Comparison of ENCODE assay signal across 15 cellular contexts in genomic region chr4:8316911-8317351, GRCh38. TPM values are rescaled to one million over a fixed set of nuclear protein-coding genes. Genes with fewer than 3 reads are reported as not detected.
DNase-seq lines count a peak whose midpoint lies in the region; ATAC-seq and TF ChIP-seq lines count a peak whose summit lies in the region.
"Had no signal": no experiment of that assay in that cellular context is flagged by ENCODE, and none has a peak within 500 bp of the region (broad histone marks: within the 10 kb centered on the region; RNA-seq: fewer than 3 reads in every experiment).

No MANE protein-coding gene starts in this region.

- H3K4me3 Mint-ChIP-seq in activated naive CD8-positive, alpha-beta T cell treated with anti-CD3 and anti-CD28 coated beads, Interleukin-2, amount 50 U/mL, for 24 hours: no peak overlapping the region
- no peak overlapping the region for H3K4me3 Mint-ChIP-seq in activated naive CD8-positive, alpha-beta T cell treated with anti-CD3 and anti-CD28 coated beads for 36 hours
- H3K4me3 Mint-ChIP-seq in stimulated activated naive CD8-positive, alpha-beta T cell treated with anti-CD3 and anti-CD28 coated beads, Interleukin-15, amount 100 ng/mL, for 72 hours: no peak overlapping the region
- H3K4me3 Mint-ChIP-seq: stimulated activated memory B cell treated with anti-CD40 and anti-IgM and Interleukin-4, amounts not matched to agents 10 μg/mL and 1 μg/mL and 100 μg/mL, for 72 hours; T-cell had no signal

- intact Hi-C loops in vagina (cut with DNase I): no loop called here

- H3K4me2 ChIP-seq in osteoblast (ENCODE audit: insufficient read depth, low read length): no peak overlapping the region

- H3K9me3 ChIP-seq in osteoblast (ENCODE audit: low read depth, low read length): no peaks in the 10 kb centered on the region
- H3K9me3 ChIP-seq in vagina: no peaks in the 10 kb centered on the region

- ATAC-seq in activated naive CD8-positive, alpha-beta T cell treated with anti-CD3 and anti-CD28 coated beads, Interleukin-2, amount 50 U/mL, for 24 hours: peak; percentile 7
- no peak for ATAC-seq in stimulated activated naive CD8-positive, alpha-beta T cell treated with anti-CD3 and anti-CD28 coated beads, Interleukin-15, amount 100 ng/mL, for 72 hours
- ATAC-seq: stimulated activated memory B cell treated with anti-CD40 and anti-IgM and Interleukin-4, amounts not matched to agents 10 μg/mL and 1 μg/mL and 100 μg/mL, for 72 hours; T-cell had no signal

- H3K36me3 Mint-ChIP-seq in activated naive CD8-positive, alpha-beta T cell treated with anti-CD3 and anti-CD28 coated beads, Interleukin-2, amount 50 U/mL, for 24 hours (ENCODE audit: low read depth): no peaks in the 10 kb centered on the region
- no peaks in the 10 kb centered on the region for H3K36me3 Mint-ChIP-seq in activated naive CD8-positive, alpha-beta T cell treated with anti-CD3 and anti-CD28 coated beads for 36 hours
- H3K36me3 Mint-ChIP-seq: stimulated activated memory B cell treated with anti-CD40 and anti-IgM and Interleukin-4, amounts not matched to agents 10 μg/mL and 1 μg/mL and 100 μg/mL, for 72 hours; T-cell had no signal

- no peaks in the 10 kb centered on the region for H3K27me3 Mint-ChIP-seq in activated naive CD8-positive, alpha-beta T cell treated with anti-CD3 and anti-CD28 coated beads, Interleukin-2, amount 50 U/mL, for 24 hours
- no peaks in the 10 kb centered on the region for H3K27me3 Mint-ChIP-seq in activated naive CD8-positive, alpha-beta T cell treated with anti-CD3 and anti-CD28 coated beads for 36 hours
- H3K27me3 Mint-ChIP-seq in stimulated activated naive CD8-positive, alpha-beta T cell treated with anti-CD3 and anti-CD28 coated beads, Interleukin-15, amount 100 ng/mL, for 72 hours: peaks cover 9% of the 10 kb centered on the region

- H3K36me3 ChIP-seq in osteoblast (ENCODE audit: insufficient read depth, low read length): no peaks in the 10 kb centered on the region
- no peaks in the 10 kb centered on the region for H3K36me3 ChIP-seq in vagina

- DNase-seq in activated naive CD8-positive, alpha-beta T cell treated with anti-CD3 and anti-CD28 coated beads, Interleukin-2, amount 50 U/mL, for 24 hours: no peak
- DNase-seq in activated naive CD8-positive, alpha-beta T cell treated with anti-CD3 and anti-CD28 coated beads for 36 hours: no peak
- DNase-seq in ecto neural progenitor cell (ENCODE audit: low spot score) (peak; percentile 38), osteoblast (ENCODE audit: insufficient read length, low spot score, missing footprints) (peak; percentile 22), vagina (ENCODE audit: extremely low spot score in 2 of 2) (peak; percentile 74 to 76), NCI-H1930 (lab: John Stamatoyannopoulos, UW) (no peak), pons (ENCODE audit: low spot score) (no peak)
- DNase-seq in stimulated activated naive CD8-positive, alpha-beta T cell treated with anti-CD3 and anti-CD28 coated beads, Interleukin-15, amount 100 ng/mL, for 72 hours: no peak
- DNase-seq: cortex of kidney, foreskin fibroblast, NCI-H146, NCI-H345 had no signal

- TF ChIP-seq CTCF in osteoblast (IDR thresholded peaks at IDR 0.05; ENCODE audit: extremely low read depth, low read depth, low read length) (no peak), vagina (IDR thresholded peaks at IDR 0.05) (no peak)

- H3K79me2 ChIP-seq in osteoblast (ENCODE audit: insufficient read depth, low read length): no peaks in the 10 kb centered on the region

- no peak overlapping the region for H3K27ac Mint-ChIP-seq in activated naive CD8-positive, alpha-beta T cell treated with anti-CD3 and anti-CD28 coated beads, Interleukin-2, amount 50 U/mL, for 24 hours
- H3K27ac Mint-ChIP-seq in activated naive CD8-positive, alpha-beta T cell treated with anti-CD3 and anti-CD28 coated beads for 36 hours: no peak overlapping the region
- no peak overlapping the region for H3K27ac Mint-ChIP-seq in stimulated activated naive CD8-positive, alpha-beta T cell treated with anti-CD3 and anti-CD28 coated beads, Interleukin-15, amount 100 ng/mL, for 72 hours
- H3K27ac Mint-ChIP-seq: stimulated activated memory B cell treated with anti-CD40 and anti-IgM and Interleukin-4, amounts not matched to agents 10 μg/mL and 1 μg/mL and 100 μg/mL, for 72 hours; T-cell had no signal

- H3K27me3 ChIP-seq in osteoblast (ENCODE audit: insufficient read depth, low read length) (peaks cover 7% of the 10 kb centered on the region), vagina (no peaks in the 10 kb centered on the region)

- H2AFZ ChIP-seq in osteoblast (ENCODE audit: low read length): no peak overlapping the region

- H3K9me3 Mint-ChIP-seq in activated naive CD8-positive, alpha-beta T cell treated with anti-CD3 and anti-CD28 coated beads, Interleukin-2, amount 50 U/mL, for 24 hours: peaks cover 4% of the 10 kb centered on the region
- H3K9me3 Mint-ChIP-seq in activated naive CD8-positive, alpha-beta T cell treated with anti-CD3 and anti-CD28 coated beads for 36 hours: peaks cover 9% of the 10 kb centered on the region
- H3K9me3 Mint-ChIP-seq in stimulated activated naive CD8-positive, alpha-beta T cell treated with anti-CD3 and anti-CD28 coated beads, Interleukin-15, amount 100 ng/mL, for 72 hours: peaks cover 0 to 16% of the 10 kb centered on the region in 2 donors

- no peaks in the 10 kb centered on the region for H3K4me1 Mint-ChIP-seq in activated naive CD8-positive, alpha-beta T cell treated with anti-CD3 and anti-CD28 coated beads, Interleukin-2, amount 50 U/mL, for 24 hours
- H3K4me1 Mint-ChIP-seq in activated naive CD8-positive, alpha-beta T cell treated with anti-CD3 and anti-CD28 coated beads for 36 hours: no peaks in the 10 kb centered on the region
- no peaks in the 10 kb centered on the region for H3K4me1 Mint-ChIP-seq in stimulated activated naive CD8-positive, alpha-beta T cell treated with anti-CD3 and anti-CD28 coated beads, Interleukin-15, amount 100 ng/mL, for 72 hours
- H3K4me1 Mint-ChIP-seq: stimulated activated memory B cell treated with anti-CD40 and anti-IgM and Interleukin-4, amounts not matched to agents 10 μg/mL and 1 μg/mL and 100 μg/mL, for 72 hours; T-cell had no signal

- H3K4me1 ChIP-seq in osteoblast (ENCODE audit: insufficient read depth, low read length) (peaks cover 11% of the 10 kb centered on the region), vagina (peaks cover 29% of the 10 kb centered on the region)

- H4K20me1 ChIP-seq in osteoblast (ENCODE audit: insufficient read depth, low read length): no peaks in the 10 kb centered on the region

- H3K4me3 ChIP-seq in osteoblast (ENCODE audit: insufficient read depth, low read length): no peak overlapping the region
- H3K4me3 ChIP-seq in vagina: no peak overlapping the region

- no peak overlapping the region for H3K27ac ChIP-seq in osteoblast (ENCODE audit: low read depth, low read length)
- no peak overlapping the region for H3K27ac ChIP-seq in vagina

- TF ChIP-seq POLR2A in vagina (IDR thresholded peaks at IDR 0.05): no peak

RNA-seq across cellular contexts. Expression of gene HTRA3, which starts 47.4 kb away (rescaled TPM):
- total RNA-seq in activated naive CD8-positive, alpha-beta T cell treated with anti-CD3 and anti-CD28 coated beads for 36 hours: not detected
- total RNA-seq in osteoblast (4.0 and 11.5 TPM in 2 replicates), vagina (33.1 TPM)
- total RNA-seq: activated CD8-positive, alpha-beta memory T cell treated with anti-CD3 and anti-CD28 coated beads for 36 hours had no signal

Comparison
In these comparisons a context has a peak if more than half of its experiments do, and no peak if none do; other contexts are left out.
1. DNase-seq: peak in ecto neural progenitor cell (single experiment), osteoblast (single experiment) and vagina (2 of 2); none in activated naive CD8-positive, alpha-beta T cell treated with anti-CD3 and anti-CD28 coated beads, Interleukin-2, amount 50 U/mL, for 24 hours (single experiment), activated naive CD8-positive, alpha-beta T cell treated with anti-CD3 and anti-CD28 coated beads for 36 hours (single experiment), NCI-H1930 (0 of 2), pons (single experiment) and stimulated activated naive CD8-positive, alpha-beta T cell treated with anti-CD3 and anti-CD28 coated beads, Interleukin-15, amount 100 ng/mL, for 72 hours (0 of 2).